ENCODE assay signal across 10 cellular contexts in the genomic region with DNA sequence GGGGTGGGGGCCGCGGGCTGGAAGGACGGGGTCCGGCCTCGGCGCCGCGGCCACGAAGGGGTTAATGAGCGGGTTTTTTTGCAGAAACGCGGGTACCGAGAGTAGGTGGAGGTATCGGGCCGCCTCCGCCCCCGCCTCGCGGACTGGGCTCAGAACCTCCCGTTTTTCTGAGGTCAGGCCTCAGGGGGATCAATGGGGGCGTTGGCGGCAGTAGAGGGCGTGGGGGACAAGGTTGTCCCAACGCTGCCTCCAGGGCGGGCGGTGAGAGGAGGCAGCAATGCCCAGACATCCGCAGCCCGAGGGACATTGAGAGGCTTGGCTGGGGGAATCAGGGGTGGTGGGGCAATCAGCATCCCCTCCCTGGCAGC. TPM values are rescaled to one million over a fixed set of nuclear protein-coding genes. Genes with fewer than 3 reads are reported as not detected.
DNase-seq lines count a peak whose midpoint lies in the region; ATAC-seq and TF ChIP-seq lines count a peak whose summit lies in the region.
"Had no signal": no experiment of that assay in that cellular context is flagged by ENCODE, and none has a peak within 500 bp of the region (broad histone marks: within the 10 kb centered on the region; RNA-seq: fewer than 3 reads in every experiment).

No MANE protein-coding gene starts in this region.

- peak overlapping the region; percentile 52 for H3K9ac ChIP-seq in iPS-18a (ENCODE audit: low read length)

- H3K27ac ChIP-seq in HL-60 (replicated peaks) (no peak overlapping the region), VCaP (peak overlapping the region; percentile 82), iPS-18a (ENCODE audit: low read length) (no peak overlapping the region), skin epidermis (peak overlapping the region in 1 of 21 experiments; percentile 38), aorta (ENCODE audit: low read depth in 1 of 2, low read length in 2 of 2) (no peak overlapping the region)

- peaks cover 12% of the 10 kb centered on the region for H3K27me3 ChIP-seq in HL-60 (ENCODE audit: insufficient read depth, poor library complexity, severe bottlenecking)
- no peaks in the 10 kb centered on the region for H3K27me3 ChIP-seq in iPS-18a (ENCODE audit: control insufficient read depth, insufficient read depth, low read length)
- no peaks in the 10 kb centered on the region for H3K27me3 ChIP-seq in aorta (ENCODE audit: control insufficient read depth in 1 of 2, insufficient read depth in 2 of 2, low read length in 1 of 2)

- no peaks in the 10 kb centered on the region for H3K9me3 ChIP-seq in iPS-18a (ENCODE audit: control insufficient read depth, low read depth, low read length)
- no peaks in the 10 kb centered on the region for H3K9me3 ChIP-seq in aorta (ENCODE audit: control insufficient read depth, low read length)

- TF ChIP-seq CTCF in HL-60 (IDR thresholded peaks at IDR 0.05; ENCODE audit: insufficient read depth, low read length) (no peak), VCaP (conservative IDR thresholded peaks at IDR 0.05) (no peak)

- H3K4me3 ChIP-seq in HL-60 (replicated peaks; ENCODE audit: insufficient read depth, low read length) (peak overlapping the region; percentile 46), iPS-18a (ENCODE audit: low read length) (peak overlapping the region; percentile 72), skin epidermis (peak overlapping the region; percentile 45 to 65 (median 54)), aorta (ENCODE audit: low read length in 2 of 2) (peak overlapping the region in 1 of 2 donors; percentile 30)

- H3K36me3 ChIP-seq in iPS-18a (ENCODE audit: control insufficient read depth, low read depth, low read length) (no peaks in the 10 kb centered on the region), aorta (ENCODE audit: control insufficient read depth in 1 of 2, insufficient read depth in 2 of 2, low read length in 1 of 2) (no peaks in the 10 kb centered on the region)

- ATAC-seq in aorta (ENCODE audit: low FRiP score) = no peak

- H3K4me1 ChIP-seq in iPS-18a (ENCODE audit: control insufficient read depth, low read depth, low read length) = no peaks in the 10 kb centered on the region
- H3K4me1 ChIP-seq in aorta (ENCODE audit: control insufficient read depth in 1 of 2, insufficient read depth in 2 of 2, low read length in 2 of 2) = no peaks in the 10 kb centered on the region

- DNase-seq in HL-60 (ENCODE audit: low read depth in 1 of 2, low spot score in 1 of 2) = no peak
- no peak for DNase-seq in OCI-M2 (lab: John Stamatoyannopoulos, UW; ENCODE audit: unreplicated experiment)
- no peak for DNase-seq in aorta
- DNase-seq in activated CD8-positive, alpha-beta memory T cell treated with anti-CD3 and anti-CD28 coated beads for 24 hours = no peak
- no peak for DNase-seq in CD1c-positive myeloid dendritic cell (ENCODE audit: extremely low spot score)
- DNase-seq: activated CD4-positive, alpha-beta T cell treated with anti-CD3 and anti-CD28 coated beads for 1 hour; NCI-H526 treated with DMSO at 0.1 percent for 48 hours had no signal

- WGBS in aorta, 2 donors = 0 to 1% methylated on average over 10 to 28 of the region's 28 CpGs

- intact Hi-C loops in aorta (cut with DNase I) = no loop called here

RNA-seq across cellular contexts. Expression of gene PRODH, which starts 34.8 kb away (rescaled TPM):
- 1 to 10 TPM; 1.0 to 1.9 TPM for total RNA-seq in aorta
- polyA plus RNA-seq in aorta = 1 to 10 TPM; 1.5 to 2.3 TPM
